ENCODE assay signal across 13 cellular contexts in the genomic region with DNA sequence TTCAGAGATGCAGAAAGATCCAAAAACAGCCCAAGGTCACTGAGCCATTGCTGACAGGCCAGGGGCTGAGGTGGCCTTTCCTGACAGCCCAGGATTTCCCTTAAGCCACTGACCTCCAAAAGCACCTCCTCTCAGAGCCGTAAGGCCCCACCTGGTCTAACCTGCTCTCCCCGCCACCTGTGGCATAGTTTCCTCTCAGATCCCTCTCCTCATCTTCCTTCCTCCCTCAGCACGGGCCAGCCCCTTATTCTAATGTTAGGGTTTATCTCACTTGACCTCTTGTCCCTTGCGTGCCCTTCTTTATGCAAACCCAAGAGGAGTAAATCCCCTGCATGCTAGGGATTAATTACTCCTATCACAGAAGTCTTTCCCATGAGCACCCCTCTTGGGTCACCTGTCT.
DNase-seq lines count a peak whose midpoint lies in the region; ATAC-seq, FAIRE-seq and TF ChIP-seq lines count a peak whose summit lies in the region.
"Had no signal": no experiment of that assay in that cellular context is flagged by ENCODE, and none has a peak within 500 bp of the region (broad histone marks: within the 10 kb centered on the region; RNA-seq: fewer than 3 reads in every experiment).

No MANE protein-coding gene starts in this region.

- H3K9me3 Mint-ChIP-seq in naive thymus-derived CD4-positive, alpha-beta T cell: no peaks in the 10 kb centered on the region

- no peaks in the 10 kb centered on the region for H3K4me1 ChIP-seq in naive thymus-derived CD4-positive, alpha-beta T cell (ENCODE audit: control insufficient read depth in 2 of 2, insufficient read depth in 2 of 2, low read length in 2 of 2)

- H3K4me3 Mint-ChIP-seq in naive thymus-derived CD4-positive, alpha-beta T cell: no peak overlapping the region

- peak overlapping the region; percentile 96 for H3K27ac ChIP-seq in 22Rv1
- H3K27ac ChIP-seq in naive thymus-derived CD4-positive, alpha-beta T cell (ENCODE audit: low read depth, low read length): no peak overlapping the region

- no peaks in the 10 kb centered on the region for H3K27me3 Mint-ChIP-seq in naive thymus-derived CD4-positive, alpha-beta T cell

- H3K36me3 Mint-ChIP-seq in naive thymus-derived CD4-positive, alpha-beta T cell: peaks cover 0 to 4% (median 0%) of the 10 kb centered on the region in 5 donors

- TF ChIP-seq CTCF in 22Rv1 (IDR thresholded peaks at IDR 0.05): no peak

- H3K4me3 ChIP-seq in naive thymus-derived CD4-positive, alpha-beta T cell (ENCODE audit: low read length): no peak overlapping the region

- POLR2A ChIA-PET in naive thymus-derived CD4-positive, alpha-beta T cell (lab: Charles Lee): no interaction called here

- H3K27ac Mint-ChIP-seq in naive thymus-derived CD4-positive, alpha-beta T cell: no peak overlapping the region

- H3K36me3 ChIP-seq in naive thymus-derived CD4-positive, alpha-beta T cell (ENCODE audit: control insufficient read depth in 2 of 3, insufficient read depth in 3 of 3, low read length in 3 of 3): no peaks in the 10 kb centered on the region

- ATAC-seq in GM19395 (IDR thresholded peaks at IDR 0.05; ENCODE audit: unreplicated experiment): peak; percentile 39
- ATAC-seq in HG03280 (IDR thresholded peaks at IDR 0.05; ENCODE audit: unreplicated experiment): peak; percentile 38
- peak; percentile 49 for ATAC-seq in esophagus mucosa
- no peak for ATAC-seq in naive thymus-derived CD4-positive, alpha-beta T cell
- no peak for ATAC-seq in HG03139 (IDR thresholded peaks at IDR 0.05; ENCODE audit: unreplicated experiment)

- peaks cover 0 to 12% (median 7%) of the 10 kb centered on the region in 7 donors for H3K4me1 Mint-ChIP-seq in naive thymus-derived CD4-positive, alpha-beta T cell

- intact Hi-C loops in naive thymus-derived CD4-positive, alpha-beta T cell (cut with micrococcal nuclease): no loop called here

- H3K9me3 ChIP-seq in naive thymus-derived CD4-positive, alpha-beta T cell (ENCODE audit: control insufficient read depth in 2 of 3, low read length in 3 of 3): no peaks in the 10 kb centered on the region

- CTCF ChIA-PET in naive thymus-derived CD4-positive, alpha-beta T cell (lab: Charles Lee): no interaction called here

- FAIRE-seq in RCC 7860 (lab: Jason Lieb, UNC): no peak

- no peak for DNase-seq in RCC 7860 (ENCODE audit: low spot score)
- DNase-seq in naive thymus-derived CD4-positive, alpha-beta T cell: no peak
- DNase-seq in stimulated activated CD4-positive, alpha-beta T cell treated with anti-CD3 and anti-CD28 coated beads, Interleukin-4, amount 100 ng/mL, for 4 hours: no peak
- DNase-seq: activated CD4-positive, alpha-beta T cell treated with anti-CD3 and anti-CD28 coated beads for 1 hour; dermis blood vessel endothelial cell; DMS79 treated with DMSO at 0.1 percent for 48 hours; mesendoderm; NCI-H226 had no signal

- H3K27me3 ChIP-seq in naive thymus-derived CD4-positive, alpha-beta T cell (ENCODE audit: control insufficient read depth in 2 of 2, insufficient read depth in 2 of 2, low read length in 2 of 2): no peaks in the 10 kb centered on the region

Comparison
In these comparisons a context has a peak if more than half of its experiments do, and no peak if none do; other contexts are left out.
1. ATAC-seq: peak in GM19395 (single experiment), HG03280 (single experiment) and esophagus mucosa (single experiment); none in naive thymus-derived CD4-positive, alpha-beta T cell (single experiment) and HG03139 (single experiment).